Comparison of ENCODE assay signal across 9 cellular contexts in the genomic region with DNA sequence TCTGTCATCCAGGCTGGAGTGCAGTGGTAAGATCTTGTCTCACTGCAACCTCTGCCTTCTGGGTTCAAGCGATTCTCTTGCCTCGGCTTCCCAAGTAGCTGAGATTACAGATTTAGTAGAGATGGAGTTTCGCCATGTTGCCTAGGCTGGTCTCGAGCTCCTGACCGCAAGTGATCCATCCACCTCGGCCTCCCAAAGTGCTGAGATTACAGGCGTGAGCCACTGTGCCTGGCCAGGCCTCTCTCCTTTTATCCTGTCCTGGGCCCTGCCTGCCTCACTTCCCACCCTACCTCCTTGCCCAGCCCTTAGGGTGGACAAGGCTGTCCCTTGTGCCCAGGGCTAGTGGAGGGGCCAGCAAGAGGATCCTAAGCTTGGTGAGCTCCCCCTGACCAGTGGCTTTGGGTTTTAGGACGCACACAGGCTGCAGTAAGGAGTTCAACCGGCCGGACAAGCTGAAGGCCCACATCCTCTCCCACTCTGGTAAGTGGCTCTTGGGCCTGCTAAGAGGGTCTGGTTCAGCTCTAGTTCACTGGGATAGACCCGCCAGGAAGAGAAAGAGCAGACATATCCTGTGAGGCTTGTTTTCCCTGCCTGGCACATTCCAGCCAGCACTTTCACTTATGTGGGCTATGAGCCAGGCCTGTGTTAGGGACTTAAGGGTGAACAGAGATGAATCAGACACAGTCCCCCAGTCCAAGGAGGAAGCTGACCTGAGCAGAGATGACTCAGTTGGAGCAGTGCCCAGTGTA. TPM values are rescaled to one million over a fixed set of nuclear protein-coding genes. Genes with fewer than 3 reads are reported as not detected.
DNase-seq lines count a peak whose midpoint lies in the region; ATAC-seq and TF ChIP-seq lines count a peak whose summit lies in the region.
"Had no signal": no experiment of that assay in that cellular context is flagged by ENCODE, and none has a peak within 500 bp of the region (broad histone marks: within the 10 kb centered on the region; RNA-seq: fewer than 3 reads in every experiment).

No MANE protein-coding gene starts in this region.

- H2BK12ac ChIP-seq in mesenchymal stem cell (ENCODE audit: low read length in 2 of 2): peak overlapping the region; percentile 64 to 88

- TF ChIP-seq RAD21 in IMR-90 (IDR thresholded peaks at IDR 0.05; ENCODE audit: low read length): no peak

- H4K91ac ChIP-seq in IMR-90 (ENCODE audit: insufficient read depth, low read depth, low read length) (peak overlapping the region; percentile 63; the same call in 1 of the 2 replicates), mesenchymal stem cell (ENCODE audit: low read length) (peak overlapping the region; percentile 79)

- no peaks in the 10 kb centered on the region for H3K27me3 Mint-ChIP-seq in chondrocyte (ENCODE audit: low read depth)

- CTCF ChIA-PET in IMR-90 (lab: Yijun Ruan, JAX): no interaction called here

- peaks cover 14% of the 10 kb centered on the region; the same call in 1 of the 2 replicates for H4K20me1 ChIP-seq in IMR-90 (ENCODE audit: insufficient read depth, low read length)

- H3K23ac ChIP-seq in IMR-90 (ENCODE audit: low read depth, low read length) (no peak overlapping the region), mesenchymal stem cell (ENCODE audit: low read length in 2 of 2) (peak overlapping the region in 1 of 2 experiments; percentile 56)

- H2BK5ac ChIP-seq in IMR-90 (ENCODE audit: low read depth, low read length, poor library complexity, severe bottlenecking) (no peak overlapping the region), mesenchymal stem cell (ENCODE audit: low read depth, low read length, poor library complexity, severe bottlenecking) (peak overlapping the region; percentile 57)

- H3K36me3 Mint-ChIP-seq in chondrocyte (ENCODE audit: low read depth): peaks cover 3% of the 10 kb centered on the region

- H3K9me3 Mint-ChIP-seq in chondrocyte (ENCODE audit: low read depth): no peaks in the 10 kb centered on the region

- DNase-seq in IMR-90: peak; percentile 96
- no peak for DNase-seq in chondrocyte (ENCODE audit: low spot score)
- DNase-seq in mesenchymal stem cell: peak; percentile 96
- DNase-seq in activated effector memory CD4-positive, alpha-beta T cell treated with Interleukin-2 at 50 U/mL for 16 hours: no peak
- DNase-seq in head of caudate nucleus: no peak
- DNase-seq: NCI-H1105 had no signal

- H4K8ac ChIP-seq in IMR-90 (ENCODE audit: low read depth in 2 of 2, low read length in 2 of 2): peak overlapping the region in 1 of 2 experiments; percentile 60; a peak in 2 of 4 replicates
- H4K8ac ChIP-seq in mesenchymal stem cell (ENCODE audit: low read length): peak overlapping the region; percentile 67

- peak overlapping the region; percentile 78 for H3K27ac ChIP-seq in ACC112 (ENCODE audit: low read depth, low read length)
- peak overlapping the region; percentile 66 for H3K27ac ChIP-seq in IMR-90 (ENCODE audit: insufficient read depth, low read length)
- H3K27ac ChIP-seq in mesenchymal stem cell (ENCODE audit: low read length, poor library complexity, severe bottlenecking): peak overlapping the region; percentile 80

- H3K4me3 ChIP-seq in ACC112 (ENCODE audit: low read depth, low read length) (no peak overlapping the region), IMR-90 (ENCODE audit: insufficient read depth, low read depth, low read length) (no peak overlapping the region), mesenchymal stem cell (ENCODE audit: insufficient read depth in 1 of 2, low read depth in 1 of 2, low read length in 2 of 2) (no peak overlapping the region)

- TF ChIP-seq POLR2A in IMR-90 (IDR thresholded peaks at IDR 0.05; ENCODE audit: low read depth, low read length): no peak

- no peaks in the 10 kb centered on the region for H3K9me1 ChIP-seq in IMR-90 (ENCODE audit: insufficient read depth, low read length)

- no TSS peak for BruUV-seq in IMR-90 (replicated peaks; lab: Mats Ljungman, UMichigan)

- peak; percentile 94 for ATAC-seq in IMR-90 (ENCODE audit: low read depth)
- no peak for ATAC-seq in HG03280 (IDR thresholded peaks at IDR 0.05; ENCODE audit: unreplicated experiment)
- no peak for ATAC-seq in HG03520 (IDR thresholded peaks at IDR 0.05; ENCODE audit: unreplicated experiment)

- H3K9me3 ChIP-seq in IMR-90 (ENCODE audit: control insufficient read depth, insufficient read depth, low read length) (no peaks in the 10 kb centered on the region), mesenchymal stem cell (ENCODE audit: control insufficient read depth, low read length) (no peaks in the 10 kb centered on the region)

- H3K27ac Mint-ChIP-seq in chondrocyte (ENCODE audit: unreplicated experiment): peak overlapping the region; percentile 98

- no peak for TF ChIP-seq CTCF in IMR-90 (conservative IDR thresholded peaks at IDR 0.05; ENCODE audit: low read depth, low read length)
- TF ChIP-seq CTCF in chondrocyte (IDR thresholded peaks at IDR 0.05): no peak

- H2AFZ ChIP-seq in ACC112 (ENCODE audit: low read length, unreplicated experiment): no peak overlapping the region
- peak overlapping the region; percentile 83 for H2AFZ ChIP-seq in IMR-90 (replicated peaks; ENCODE audit: low read length, poor library complexity)
- no peak overlapping the region for H2AFZ ChIP-seq in mesenchymal stem cell (ENCODE audit: low read depth, low read length)

- H3K79me2 ChIP-seq in ACC112 (ENCODE audit: control insufficient read depth, insufficient read depth, low read length, unreplicated experiment): no peaks in the 10 kb centered on the region

- H3K56ac ChIP-seq in IMR-90 (ENCODE audit: extremely low read depth, insufficient read depth, low read length): no peak overlapping the region

- H3K4ac ChIP-seq in IMR-90 (ENCODE audit: low read depth, low read length) (peak overlapping the region; percentile 57; the same call in 1 of the 2 replicates), mesenchymal stem cell (ENCODE audit: low read depth in 1 of 2, low read length in 2 of 2) (peak overlapping the region in 1 of 2 experiments; percentile 88)

- 0 out of 2 replicates have a peak overlapping the region, but pooled peaks have one; percentile 14 for H3K4me2 ChIP-seq in IMR-90 (ENCODE audit: low read depth, low read length)
- H3K4me2 ChIP-seq in mesenchymal stem cell (ENCODE audit: low read length, poor library complexity, severe bottlenecking): no peak overlapping the region

- WGBS in IMR-90 (ENCODE audit: extremely low coverage in 2 of 2, insufficient read length in 1 of 2), 2 experiments: 90% methylated on average over 2 of the region's 11 CpGs; no CpG with 5 or more reads in 1 of the 2 experiments
- 49% methylated on average over 11 of the region's 11 CpGs for WGBS in mesenchymal stem cell

- H2AK5ac ChIP-seq in IMR-90 (ENCODE audit: low read depth, low read length): peak overlapping the region; percentile 83; the same call in 1 of the 2 replicates
- peak overlapping the region; percentile 94 for H2AK5ac ChIP-seq in mesenchymal stem cell (ENCODE audit: low read length, severe bottlenecking)

- dilution Hi-C loops in IMR-90 (cut with HindIII; ENCODE audit: low sequenced_read_pairs, unreplicated experiment): no loop called here

- no peak overlapping the region for H3K4me3 Mint-ChIP-seq in chondrocyte (ENCODE audit: unreplicated experiment)

- peak overlapping the region; percentile 66 for H2AK9ac ChIP-seq in IMR-90 (replicated peaks; ENCODE audit: low read depth, low read length, poor library complexity)

- in situ Hi-C loops in IMR-90 (cut with MboI; ENCODE audit: low sequenced_read_pairs): no loop called here

- H3K79me1 ChIP-seq in IMR-90 (ENCODE audit: low read depth in 1 of 2, low read length in 2 of 2) (no peaks in the 10 kb centered on the region; a peak in 1 of 4 replicates), mesenchymal stem cell (replicated peaks; ENCODE audit: low read length, poor library complexity, severe bottlenecking) (no peaks in the 10 kb centered on the region)

- peak overlapping the region; percentile 16; the same call in 1 of the 2 replicates for H3K18ac ChIP-seq in IMR-90 (ENCODE audit: low read depth, low read length)
- H3K18ac ChIP-seq in mesenchymal stem cell (ENCODE audit: low read depth in 1 of 2, low read length in 2 of 2): peak overlapping the region; percentile 50 to 93

- H4K5ac ChIP-seq in IMR-90 (ENCODE audit: low read depth, low read length): peak overlapping the region; percentile 25; the same call in 1 of the 2 replicates

- intact Hi-C loops in IMR-90 (cut with micrococcal nuclease) (no loop called here), head of caudate nucleus (cut with DNase I) (no loop called here)

- H3K4me1 Mint-ChIP-seq in chondrocyte (ENCODE audit: low read depth): peaks cover 31% of the 10 kb centered on the region

- H3K9ac ChIP-seq in IMR-90 (ENCODE audit: low read depth, low read length): peak overlapping the region; percentile 27
- peak overlapping the region; percentile 75 for H3K9ac ChIP-seq in mesenchymal stem cell (ENCODE audit: low read length)

- peaks cover 20% of the 10 kb centered on the region for H3K4me1 ChIP-seq in ACC112 (ENCODE audit: control insufficient read depth, insufficient read depth, low read length, unreplicated experiment)
- H3K4me1 ChIP-seq in IMR-90 (ENCODE audit: control insufficient read depth, insufficient read depth, low read length): peaks cover 10% of the 10 kb centered on the region
- H3K4me1 ChIP-seq in mesenchymal stem cell (ENCODE audit: control insufficient read depth, insufficient read depth, low read depth, low read length): peaks cover 15% of the 10 kb centered on the region

- H3K27me3 ChIP-seq in ACC112 (ENCODE audit: insufficient read depth, low read length): no peaks in the 10 kb centered on the region
- H3K27me3 ChIP-seq in IMR-90 (ENCODE audit: control insufficient read depth, insufficient read depth, low read length): no peaks in the 10 kb centered on the region
- H3K27me3 ChIP-seq in mesenchymal stem cell (ENCODE audit: control insufficient read depth in 1 of 2, insufficient read depth in 1 of 2, low read length in 2 of 2): no peaks in the 10 kb centered on the region

- no peaks in the 10 kb centered on the region for H3K36me3 ChIP-seq in ACC112 (ENCODE audit: insufficient read depth, low read length)
- peaks cover 1% of the 10 kb centered on the region; the same call in 1 of the 2 replicates for H3K36me3 ChIP-seq in IMR-90 (ENCODE audit: control insufficient read depth, insufficient read depth, low read length)
- H3K36me3 ChIP-seq in mesenchymal stem cell (ENCODE audit: control insufficient read depth in 1 of 2, insufficient read depth in 2 of 2, low read depth in 1 of 2, low read length in 2 of 2): peaks cover 0 to 14% of the 10 kb centered on the region in 2 experiments

- H2BK15ac ChIP-seq in IMR-90 (ENCODE audit: low read depth, low read length) (no peak overlapping the region; the same call in 2 of the 3 replicates), mesenchymal stem cell (ENCODE audit: low read depth, poor library complexity, severe bottlenecking) (peak overlapping the region; percentile 13)

- H2BK120ac ChIP-seq in IMR-90 (ENCODE audit: low read depth, low read length) (no peak overlapping the region), mesenchymal stem cell (ENCODE audit: low read depth, low read length) (no peak overlapping the region)

- H3K14ac ChIP-seq in IMR-90 (replicated peaks; ENCODE audit: low read depth, low read length) (peak overlapping the region; percentile 18; the same call in 1 of the 2 replicates), mesenchymal stem cell (ENCODE audit: low read length in 2 of 2) (peak overlapping the region in 1 of 2 experiments; percentile 93)

- no peak overlapping the region for H2BK20ac ChIP-seq in IMR-90 (ENCODE audit: low read depth, low read length)

- POLR2A ChIA-PET in IMR-90 (lab: Charles Lee; ENCODE audit: unreplicated experiment): no interaction called here

RNA-seq across cellular contexts. Expression of gene CHMP4B, which starts 21.9 kb away (rescaled TPM):
- total RNA-seq in IMR-90 (2012; rRNA removed): 30.3 and 40.5 TPM in 2 replicates
- 84.7 and 94.8 TPM in 2 replicates for polyA plus RNA-seq in IMR-90 (2012; rRNA removed)
- 61.9 and 77.0 TPM in 2 replicates for polyA plus RNA-seq in IMR-90 (2012; cell fraction: cytosol; rRNA removed)
- 11.4 and 40.7 TPM in 2 replicates for polyA plus RNA-seq in IMR-90 (2012; cell fraction: nucleus; rRNA removed; ENCODE audit: low replicate concordance)
- 78.8 to 124 TPM (median 122 TPM) in 3 replicates for total RNA-seq in chondrocyte
- 93.8 TPM for polyA plus RNA-seq in mesenchymal stem cell (2013, experiment 1 of 2)
- 92.8 TPM for polyA plus RNA-seq in mesenchymal stem cell (2013, experiment 2 of 2)

RNA-seq across cellular contexts. Expression of gene ZNF341, which starts 57.5 kb away (rescaled TPM):
- total RNA-seq in IMR-90 (2012; rRNA removed) (1.1 TPM in 2 replicates), chondrocyte (2.7 to 3.1 TPM (median 2.8 TPM) in 3 replicates)
- 3.4 TPM in 2 replicates for polyA plus RNA-seq in IMR-90 (2012; rRNA removed)
- polyA plus RNA-seq in IMR-90 (2012; cell fraction: cytosol; rRNA removed): 2.0 and 2.9 TPM in 2 replicates
- 7.7 and 17.8 TPM in 2 replicates for polyA plus RNA-seq in IMR-90 (2012; cell fraction: nucleus; rRNA removed; ENCODE audit: low replicate concordance)
- 1.4 TPM for polyA plus RNA-seq in mesenchymal stem cell (2013, experiment 1 of 2)
- polyA plus RNA-seq in mesenchymal stem cell (2013, experiment 2 of 2): 1.5 TPM

Comparison
In these comparisons a context has a peak if more than half of its experiments do, and no peak if none do; other contexts are left out.
1. DNase-seq: peak in IMR-90 (single experiment) and mesenchymal stem cell (single experiment); none in chondrocyte (single experiment), activated effector memory CD4-positive, alpha-beta T cell treated with Interleukin-2 at 50 U/mL for 16 hours (single experiment) and head of caudate nucleus (0 of 42).
2. Peak in every context shown above with its lines, with median percentiles within 50 percentile points of each other: H3K27ac ChIP-seq.